22 cellular contexts compared by ENCODE assay signal in the genomic region with DNA sequence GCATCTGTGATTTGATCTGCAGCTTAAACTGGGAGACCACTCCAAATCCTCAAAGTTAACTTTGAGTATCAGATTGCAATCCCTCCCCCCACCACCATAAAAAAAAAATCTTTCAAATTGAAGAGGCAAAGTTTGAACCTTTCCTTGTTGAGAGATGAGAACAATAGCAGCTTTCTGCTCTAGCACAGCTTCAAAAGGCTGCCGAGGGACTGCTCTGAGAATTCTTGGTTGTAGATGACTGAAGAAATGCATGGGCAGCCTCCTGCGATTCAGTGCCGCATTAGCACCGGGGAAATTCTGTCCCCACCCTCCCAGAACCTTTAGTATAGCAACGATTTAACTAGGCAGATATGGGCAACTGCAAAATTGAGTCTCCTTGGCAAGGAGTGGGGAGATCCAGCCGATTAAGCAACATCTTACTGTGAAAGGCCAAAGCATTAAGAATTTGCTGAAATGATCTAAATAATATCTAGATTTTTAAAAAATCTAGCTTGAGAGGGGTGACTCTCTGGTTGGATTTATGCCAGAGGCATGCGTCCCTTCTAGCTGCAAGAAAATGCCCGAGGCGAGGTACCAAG. TPM values are rescaled to one million over a fixed set of nuclear protein-coding genes. Genes with fewer than 3 reads are reported as not detected.
A peak's percentile ranks its signal among the peaks of the same experiment; 100 is the strongest.
DNase-seq lines count a peak whose midpoint lies in the region; ATAC-seq, FAIRE-seq and TF ChIP-seq lines count a peak whose summit lies in the region.
"Had no signal": no experiment of that assay in that cellular context is flagged by ENCODE, and none has a peak within 500 bp of the region (broad histone marks: within the 10 kb centered on the region; RNA-seq: fewer than 3 reads in every experiment).

No MANE protein-coding gene starts in this region.

- H3K27ac ChIP-seq in HepG2 (ENCODE audit: extremely low read length, insufficient read depth, low read length): peak overlapping the region; percentile 100
- H3K27ac ChIP-seq in CD8-positive, alpha-beta T cell (ENCODE audit: low read depth, low read length): no peak overlapping the region
- H3K27ac ChIP-seq: pancreas, tibial nerve had no signal

- H4K20me1 ChIP-seq in HepG2 (ENCODE audit: insufficient read depth, low read length): no peaks in the 10 kb centered on the region

- DNase-seq in NCI-H2171 treated with DMSO at 0.1 percent for 48 hours (lab: John Stamatoyannopoulos, UW) (peak; percentile 41), NCI-H2171 (lab: John Stamatoyannopoulos, UW) (no peak), SW480 (ENCODE audit: low spot score) (peak; percentile 66), HepG2 (ENCODE audit: low spot score) (peak; percentile 81), retinal pigment epithelial cell (ENCODE audit: low read depth) (no peak)
- no peak for DNase-seq in activated naive CD8-positive, alpha-beta T cell treated with anti-CD3 and anti-CD28 coated beads, Interleukin-2, amount 50 U/mL, for 24 hours
- no peak for DNase-seq in activated CD4-positive, CD25-positive, alpha-beta regulatory T cell (lab: John Stamatoyannopoulos, UW)
- DNase-seq in CD8-positive, alpha-beta T cell: no peak
- DNase-seq: activated CD8-positive, alpha-beta memory T cell treated with anti-CD3 and anti-CD28 coated beads, Interleukin-2, amount 10 ng/mL, durations not matched to agents 7 days and 5 days; activated gamma-delta T cell; C1 segment of cervical spinal cord; DND-41; midbrain; NCI-H2107 had no signal

- WGBS in HepG2 (ENCODE audit: low lambda C conversion rate): 0% methylated on average over 9 of the region's 9 CpGs

- H3K36me3 ChIP-seq in HepG2 (replicated peaks in 1 of 2; ENCODE audit: control insufficient read depth in 1 of 2, insufficient read depth in 2 of 2, low read length in 2 of 2): no peaks in the 10 kb centered on the region; a peak in 2 of 5 replicates
- H3K36me3 ChIP-seq in CD8-positive, alpha-beta T cell (ENCODE audit: insufficient read depth, low read length): no peaks in the 10 kb centered on the region
- H3K36me3 ChIP-seq: pancreas, tibial nerve had no signal

- H3K27ac Mint-ChIP-seq in activated naive CD8-positive, alpha-beta T cell treated with anti-CD3 and anti-CD28 coated beads, Interleukin-2, amount 50 U/mL, for 24 hours: no peak overlapping the region
- no peak overlapping the region for H3K27ac Mint-ChIP-seq in CD8-positive, alpha-beta T cell
- H3K27ac Mint-ChIP-seq: activated CD8-positive, alpha-beta memory T cell treated with anti-CD3 and anti-CD28 coated beads, Interleukin-2, amount 10 ng/mL, durations not matched to agents 7 days and 5 days; dendritic cell treated with granulocyte-macrophage colony-stimulating factor and Interleukin-4, amounts not matched to agents 40 ng/mL and 50 ng/mL, for 4 days; IgD-negative memory B cell; stimulated activated effector memory CD8-positive, alpha-beta T cell treated with anti-CD3 and anti-CD28 coated beads, Interleukin-12 subunit alpha, Interleukin-12 subunit beta, amount 100 ng/mL, for 72 hours had no signal

- peaks cover 25% of the 10 kb centered on the region for H3K4me1 Mint-ChIP-seq in activated naive CD8-positive, alpha-beta T cell treated with anti-CD3 and anti-CD28 coated beads, Interleukin-2, amount 50 U/mL, for 24 hours
- peaks cover 38% of the 10 kb centered on the region for H3K4me1 Mint-ChIP-seq in CD8-positive, alpha-beta T cell (ENCODE audit: low read depth)

- POLR2A ChIA-PET in HepG2 (lab: Yijun Ruan, JAX): interaction anchor here (0.8 to 7.9 kb wide), 18 partner anchors 8 to 723 kb away, joined by 3 to 123 read pairs (median 6); a partner anchor contains a TSS
- POLR2A ChIA-PET in CD8-positive, alpha-beta T cell (lab: Charles Lee): no interaction called here

- no peaks in the 10 kb centered on the region for H3K9me3 Mint-ChIP-seq in activated naive CD8-positive, alpha-beta T cell treated with anti-CD3 and anti-CD28 coated beads, Interleukin-2, amount 50 U/mL, for 24 hours
- no peaks in the 10 kb centered on the region for H3K9me3 Mint-ChIP-seq in CD8-positive, alpha-beta T cell
- H3K9me3 Mint-ChIP-seq: dendritic cell treated with granulocyte-macrophage colony-stimulating factor and Interleukin-4, amounts not matched to agents 40 ng/mL and 50 ng/mL, for 4 days; stimulated activated effector memory CD8-positive, alpha-beta T cell treated with anti-CD3 and anti-CD28 coated beads, Interleukin-12 subunit alpha, Interleukin-12 subunit beta, amount 100 ng/mL, for 72 hours had no signal

- no peaks in the 10 kb centered on the region; a peak in 1 of 5 replicates for H3K27me3 ChIP-seq in HepG2 (ENCODE audit: control insufficient read depth in 1 of 2, insufficient read depth in 2 of 2, low read length in 2 of 2)
- peaks cover 32% of the 10 kb centered on the region for H3K27me3 ChIP-seq in CD8-positive, alpha-beta T cell (ENCODE audit: insufficient read depth, low read length)
- H3K27me3 ChIP-seq: pancreas had no signal

- H3K4me3 Mint-ChIP-seq in activated naive CD8-positive, alpha-beta T cell treated with anti-CD3 and anti-CD28 coated beads, Interleukin-2, amount 50 U/mL, for 24 hours: no peak overlapping the region
- H3K4me3 Mint-ChIP-seq in CD8-positive, alpha-beta T cell: no peak overlapping the region
- H3K4me3 Mint-ChIP-seq: activated CD8-positive, alpha-beta memory T cell treated with anti-CD3 and anti-CD28 coated beads, Interleukin-2, amount 10 ng/mL, durations not matched to agents 7 days and 5 days; dendritic cell treated with granulocyte-macrophage colony-stimulating factor and Interleukin-4, amounts not matched to agents 40 ng/mL and 50 ng/mL, for 4 days; stimulated activated effector memory CD8-positive, alpha-beta T cell treated with anti-CD3 and anti-CD28 coated beads, Interleukin-12 subunit alpha, Interleukin-12 subunit beta, amount 100 ng/mL, for 72 hours had no signal

- TF ChIP-seq RAD21 in HepG2 (CRISPR knock-in tag; IDR thresholded peaks at IDR 0.05): 0 out of 2 replicates have a peak, but pooled peaks have one; percentile 34

- BruUV-seq in HepG2 (replicated peaks; lab: Mats Ljungman, UMichigan): TSS peak; percentile 26

- intact Hi-C loops in HepG2 (cut with micrococcal nuclease; ENCODE audit: unreplicated experiment): loop anchor here (1.0 to 2.0 kb wide), 2 partner anchors 181 to 302 kb away; no protein-coding TSS in a partner anchor
- intact Hi-C loops in CD8-positive, alpha-beta T cell (cut with DNase I, micrococcal nuclease): loop anchor here (5.0 to 10.0 kb wide), 4 partner anchors 59 to 206 kb away; a partner anchor contains a TSS

- TF ChIP-seq EP300 in HepG2 (IDR thresholded peaks at IDR 0.05; ENCODE audit: low read depth in 2 of 2, low read length in 2 of 2) (peak in 1 of 2 experiments; percentile 18; a peak in 1 of 4 replicates), HepG2 (CRISPR knock-in tag; IDR thresholded peaks at IDR 0.05; ENCODE audit: borderline replicate concordance) (no peak)

- ATAC-seq in HepG2: no peak
- no peak for ATAC-seq in activated naive CD8-positive, alpha-beta T cell treated with anti-CD3 and anti-CD28 coated beads, Interleukin-2, amount 50 U/mL, for 24 hours
- no peak for ATAC-seq in CD8-positive, alpha-beta T cell
- ATAC-seq: activated CD8-positive, alpha-beta memory T cell treated with anti-CD3 and anti-CD28 coated beads, Interleukin-2, amount 10 ng/mL, durations not matched to agents 7 days and 5 days; stimulated activated effector memory CD8-positive, alpha-beta T cell treated with anti-CD3 and anti-CD28 coated beads, Interleukin-12 subunit alpha, Interleukin-12 subunit beta, amount 100 ng/mL, for 72 hours had no signal

- CTCF ChIA-PET in HepG2 (lab: Yijun Ruan, JAX; ENCODE audit: low intra/inter-chr PET ratio, low total read pairs): interaction anchor here (1.4 kb wide), 1 partner anchor 102 kb away, joined by 3 read pairs; no protein-coding TSS in a partner anchor
- CTCF ChIA-PET in CD8-positive, alpha-beta T cell (lab: Charles Lee): no interaction called here

- H3K9me3 ChIP-seq in HepG2 (ENCODE audit: low read length): no peaks in the 10 kb centered on the region
- no peaks in the 10 kb centered on the region for H3K9me3 ChIP-seq in CD8-positive, alpha-beta T cell (ENCODE audit: low read length)
- H3K9me3 ChIP-seq: pancreas, tibial nerve had no signal

- in situ Hi-C loops in HepG2 (cut with HindIII; ENCODE audit: extremely low pct_ligation_motif_present, low pct_unique_long_range_greater_than_20kb): loop anchor here (5.0 to 10.0 kb wide), 2 partner anchors 254 to 444 kb away; no protein-coding TSS in a partner anchor

- H3K36me3 Mint-ChIP-seq in activated naive CD8-positive, alpha-beta T cell treated with anti-CD3 and anti-CD28 coated beads, Interleukin-2, amount 50 U/mL, for 24 hours (ENCODE audit: low read depth): no peaks in the 10 kb centered on the region
- H3K36me3 Mint-ChIP-seq in CD8-positive, alpha-beta T cell: no peaks in the 10 kb centered on the region

- H3K4me1 ChIP-seq in HepG2 (ENCODE audit: insufficient read depth, low read length): peaks cover 55% of the 10 kb centered on the region
- peaks cover 35% of the 10 kb centered on the region for H3K4me1 ChIP-seq in CD8-positive, alpha-beta T cell (ENCODE audit: insufficient read depth, low read length)

- peaks cover 69% of the 10 kb centered on the region for H3K79me2 ChIP-seq in HepG2 (ENCODE audit: insufficient read depth, low read length)

- H3K27me3 Mint-ChIP-seq in activated naive CD8-positive, alpha-beta T cell treated with anti-CD3 and anti-CD28 coated beads, Interleukin-2, amount 50 U/mL, for 24 hours: peaks cover 70% of the 10 kb centered on the region
- H3K27me3 Mint-ChIP-seq in CD8-positive, alpha-beta T cell (ENCODE audit: low read depth): peaks cover 54% of the 10 kb centered on the region

- TF ChIP-seq CTCF in HepG2 (CRISPR knock-in tag; IDR thresholded peaks at IDR 0.05): no peak
- no peak for TF ChIP-seq CTCF in retinal pigment epithelial cell (conservative IDR thresholded peaks at IDR 0.05; ENCODE audit: low read depth, low read length)
- no peak for TF ChIP-seq CTCF in CD8-positive, alpha-beta T cell (IDR thresholded peaks at IDR 0.05)

- no peak overlapping the region for H2AFZ ChIP-seq in HepG2 (ENCODE audit: low read length)

- H3K4me3 ChIP-seq in HepG2 (replicated peaks in 1 of 3; ENCODE audit: insufficient read depth in 1 of 3, low read depth in 2 of 3, low read length in 3 of 3): peak overlapping the region; percentile 95 to 99 (median 99)
- H3K4me3 ChIP-seq in retinal pigment epithelial cell (ENCODE audit: low read length): peak overlapping the region; percentile 33
- H3K4me3 ChIP-seq in CD8-positive, alpha-beta T cell (ENCODE audit: low read depth, low read length): no peak overlapping the region
- H3K4me3 ChIP-seq: tibial nerve had no signal

- FAIRE-seq in HepG2 (lab: Jason Lieb, UNC): no peak
- FAIRE-seq: A204.1, pancreas, small intestine had no signal

- peak overlapping the region; percentile 99 for H3K9ac ChIP-seq in HepG2 (ENCODE audit: insufficient read depth, low read depth, low read length)

- peak overlapping the region; percentile 100 for H3K4me2 ChIP-seq in HepG2 (ENCODE audit: low read depth, low read length)

- TF ChIP-seq POLR2A in HepG2 (IDR thresholded peaks at IDR 0.05; ENCODE audit: insufficient read depth in 1 of 2, low read depth in 2 of 2, low read length in 2 of 2): no peak; a peak in 1 of 4 replicates

RNA-seq across cellular contexts. Expression of a gene that starts 3.9 kb away (rescaled TPM):
- 86.9 and 119 TPM in 2 replicates for total RNA-seq in HepG2 (2016; rRNA removed; fragmentation: Illumina TruSeq; extraction: Trizol)
- total RNA-seq in HepG2 (2016; cell fraction: cytosol; rRNA removed; fragmentation: Illumina TruSeq; extraction: Trizol; ENCODE audit: low read depth): 64.4 and 65.1 TPM in 2 replicates
- total RNA-seq in HepG2 (2016; cell fraction: insoluble cytoplasmic fraction; rRNA removed; fragmentation: Illumina TruSeq; extraction: Trizol): 88.6 and 124 TPM in 2 replicates
- total RNA-seq in HepG2 (2016; cell fraction: membrane; rRNA removed; fragmentation: Illumina TruSeq; extraction: Trizol): 116 and 154 TPM in 2 replicates
- total RNA-seq in HepG2 (2016; cell fraction: nucleus; rRNA removed; fragmentation: Illumina TruSeq; extraction: Trizol): 66.7 and 66.9 TPM in 2 replicates
- polyA plus RNA-seq in HepG2 (2011; rRNA removed): 50.8 and 52.3 TPM in 2 replicates
- 37.8 and 80.3 TPM in 2 replicates for polyA plus RNA-seq in HepG2 (2011; cell fraction: cytosol; rRNA removed)
- polyA plus RNA-seq in HepG2 (2011; cell fraction: nucleus; rRNA removed): 69.4 and 108 TPM in 2 replicates
- polyA plus RNA-seq in HepG2 (2012): 78.5 and 105 TPM in 2 replicates
- 52.2 and 60.9 TPM in 2 replicates for polyA plus RNA-seq in HepG2 (2016; cell fraction: cytosol; fragmentation: Illumina TruSeq; extraction: Trizol; ENCODE audit: low read depth)
- polyA plus RNA-seq in HepG2 (2016; cell fraction: insoluble cytoplasmic fraction; fragmentation: Illumina TruSeq; extraction: Trizol; ENCODE audit: low read depth): 151 and 153 TPM in 2 replicates
- 94.4 and 101 TPM in 2 replicates for polyA plus RNA-seq in HepG2 (2016; cell fraction: membrane; fragmentation: Illumina TruSeq; extraction: Trizol; ENCODE audit: low read depth)
- polyA plus RNA-seq in HepG2 (2016; cell fraction: nucleus; fragmentation: Illumina TruSeq; extraction: Trizol; ENCODE audit: insufficient read depth, low read depth): 128 and 147 TPM in 2 replicates
- 0.09 and 136 TPM in 2 replicates for polyA minus RNA-seq in HepG2 (2011; rRNA and poly(A)+ RNA removed; ENCODE audit: low replicate concordance)
- polyA minus RNA-seq in HepG2 (2011; cell fraction: cytosol; rRNA and poly(A)+ RNA removed): 71.0 and 98.0 TPM in 2 replicates
- 42.4 and 69.9 TPM in 2 replicates for polyA minus RNA-seq in HepG2 (2011; cell fraction: nucleus; rRNA and poly(A)+ RNA removed)
- total RNA-seq in CD8-positive, alpha-beta T cell: not detected
- total RNA-seq: activated CD8-positive, alpha-beta memory T cell treated with anti-CD3 and anti-CD28 coated beads, Interleukin-2, amount 10 ng/mL, durations not matched to agents 7 days and 5 days had no signal
- polyA plus RNA-seq: IgD-negative memory B cell had no signal

RNA-seq across cellular contexts. Expression of a gene that starts 58.9 kb away (rescaled TPM):
- not detected in 2 replicates for total RNA-seq in HepG2 (2016; rRNA removed; fragmentation: Illumina TruSeq; extraction: Trizol)
- not detected in 2 replicates for total RNA-seq in HepG2 (2016; cell fraction: cytosol; rRNA removed; fragmentation: Illumina TruSeq; extraction: Trizol; ENCODE audit: low read depth)
- not detected in 2 replicates for total RNA-seq in HepG2 (2016; cell fraction: insoluble cytoplasmic fraction; rRNA removed; fragmentation: Illumina TruSeq; extraction: Trizol)
- total RNA-seq in HepG2 (2016; cell fraction: membrane; rRNA removed; fragmentation: Illumina TruSeq; extraction: Trizol): not detected in 2 replicates
- not detected in 2 replicates for total RNA-seq in HepG2 (2016; cell fraction: nucleus; rRNA removed; fragmentation: Illumina TruSeq; extraction: Trizol)
- polyA plus RNA-seq in HepG2 (2011; rRNA removed): not detected in 2 replicates
- not detected in 2 replicates for polyA plus RNA-seq in HepG2 (2011; cell fraction: cytosol; rRNA removed)
- polyA plus RNA-seq in HepG2 (2011; cell fraction: nucleus; rRNA removed): not detected in 2 replicates
- not detected in 2 replicates for polyA plus RNA-seq in HepG2 (2012)
- not detected in 2 replicates for polyA plus RNA-seq in HepG2 (2016; cell fraction: cytosol; fragmentation: Illumina TruSeq; extraction: Trizol; ENCODE audit: low read depth)
- not detected in 2 replicates for polyA plus RNA-seq in HepG2 (2016; cell fraction: insoluble cytoplasmic fraction; fragmentation: Illumina TruSeq; extraction: Trizol; ENCODE audit: low read depth)
- polyA plus RNA-seq in HepG2 (2016; cell fraction: membrane; fragmentation: Illumina TruSeq; extraction: Trizol; ENCODE audit: low read depth): not detected in 2 replicates
- not detected in 2 replicates for polyA plus RNA-seq in HepG2 (2016; cell fraction: nucleus; fragmentation: Illumina TruSeq; extraction: Trizol; ENCODE audit: insufficient read depth, low read depth)
- polyA minus RNA-seq in HepG2 (2011; rRNA and poly(A)+ RNA removed; ENCODE audit: low replicate concordance): not detected in 2 replicates
- not detected in 2 replicates for polyA minus RNA-seq in HepG2 (2011; cell fraction: cytosol; rRNA and poly(A)+ RNA removed)
- polyA minus RNA-seq in HepG2 (2011; cell fraction: nucleus; rRNA and poly(A)+ RNA removed): not detected in 2 replicates
- not detected for total RNA-seq in CD8-positive, alpha-beta T cell
- total RNA-seq: activated CD8-positive, alpha-beta memory T cell treated with anti-CD3 and anti-CD28 coated beads, Interleukin-2, amount 10 ng/mL, durations not matched to agents 7 days and 5 days; T-helper 1 cell treated with Interleukin-12 subunit alpha and Interleukin-12 subunit beta and Interleukin-4 antibody, amounts not matched to agents 30 ng/mL and 1 ng/mL, for 36 hours had no signal
- polyA plus RNA-seq: IgD-negative memory B cell had no signal

Comparison
In these comparisons a context has a peak if more than half of its experiments do, and no peak if none do; other contexts are left out.
1. DNase-seq: peak in NCI-H2171 treated with DMSO at 0.1 percent for 48 hours (single experiment), SW480 (single experiment) and HepG2 (single experiment); none in NCI-H2171 (single experiment), retinal pigment epithelial cell (single experiment), activated naive CD8-positive, alpha-beta T cell treated with anti-CD3 and anti-CD28 coated beads, Interleukin-2, amount 50 U/mL, for 24 hours (single experiment), activated CD4-positive, CD25-positive, alpha-beta regulatory T cell (0 of 4) and CD8-positive, alpha-beta T cell (0 of 7).
2. RNA of a gene that starts 3.9 kb away (total RNA-seq): 64.4 to 154 TPM in HepG2; not detected in CD8-positive, alpha-beta T cell; every median in the first group is over 10 times any median in the second.